In the genomic region with DNA sequence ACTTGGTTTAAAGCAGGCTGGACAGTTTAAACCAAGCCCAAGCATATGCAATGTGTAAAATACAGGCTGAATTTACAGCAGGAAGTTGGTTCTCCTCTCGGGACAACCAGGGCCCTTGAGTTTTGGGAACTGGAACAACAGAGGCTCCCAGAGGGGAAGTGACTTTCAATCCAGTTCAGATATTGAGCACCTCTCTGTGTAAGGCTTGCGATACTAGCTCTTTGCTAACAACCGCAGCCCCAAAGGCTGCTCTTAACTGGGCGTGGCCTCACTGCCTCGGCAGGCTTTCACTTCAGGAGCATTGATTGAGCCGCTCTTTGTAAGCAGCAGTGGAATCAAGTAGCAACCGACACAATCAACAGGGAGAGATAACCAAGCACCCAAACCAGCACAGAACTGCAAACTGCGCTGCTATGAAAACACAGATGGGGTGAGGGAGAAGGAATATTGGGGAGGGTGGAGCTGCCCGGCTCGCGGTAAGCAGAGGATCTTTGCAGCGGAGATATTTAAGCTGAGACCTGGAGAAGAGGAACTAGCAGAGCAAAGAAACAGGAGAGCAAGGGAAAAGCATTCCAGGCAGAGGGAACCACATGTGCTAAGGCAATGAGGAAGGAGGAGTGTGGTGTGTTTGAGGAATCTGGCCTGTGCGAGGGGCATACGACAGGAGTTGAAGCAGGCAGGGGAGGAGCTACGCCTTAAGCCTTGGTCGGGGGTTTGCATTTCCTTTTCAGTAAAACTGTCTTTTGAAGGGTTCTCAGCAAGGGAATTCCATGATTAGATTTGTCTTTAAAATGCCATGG, we compare ENCODE assay signal across 8 cellular contexts. TPM values are rescaled to one million over a fixed set of nuclear protein-coding genes. Genes with fewer than 3 reads are reported as not detected.
DNase-seq lines count a peak whose midpoint lies in the region; ATAC-seq and TF ChIP-seq lines count a peak whose summit lies in the region.

No MANE protein-coding gene starts in this region.

- H3K4me1 Mint-ChIP-seq in HFFc6 (ENCODE audit: low read depth): peaks cover 9% of the 10 kb centered on the region

- no peaks in the 10 kb centered on the region for H3K27me3 Mint-ChIP-seq in HFFc6 (ENCODE audit: insufficient read depth)

- no peak overlapping the region for H3K27ac Mint-ChIP-seq in HFFc6

- no peaks in the 10 kb centered on the region for H3K36me3 Mint-ChIP-seq in HFFc6 (ENCODE audit: low read depth)

- DNase-seq in GM13977 (ENCODE audit: low spot score) (peak; percentile 64), HFFc6 (peak; percentile 25), NCI-H128 (lab: John Stamatoyannopoulos, UW; ENCODE audit: unreplicated experiment) (peak; percentile 72), WERI-Rb-1 (peak; percentile 74), coronary artery (ENCODE audit: low spot score) (no peak), lower lobe of right lung (peak; percentile 80), ACHN (no peak)
- DNase-seq in stimulated activated CD8-positive, alpha-beta memory T cell treated with anti-CD3 and anti-CD28 coated beads, Interleukin-15, amount 100 ng/mL, for 48 hours (ENCODE audit: low read depth in 2 of 2): peak; percentile 42 to 51

- H3K9me3 Mint-ChIP-seq in HFFc6: no peaks in the 10 kb centered on the region

- H3K27me3 ChIP-seq in WERI-Rb-1 (ENCODE audit: insufficient read depth, low read depth, severe bottlenecking) (no peaks in the 10 kb centered on the region), lower lobe of right lung (ENCODE audit: low read depth) (no peaks in the 10 kb centered on the region)

- intact Hi-C loops in lower lobe of right lung (cut with DNase I): no loop called here

- no peak overlapping the region for H3K4me3 Mint-ChIP-seq in HFFc6

- peak; percentile 89 to 93 for ATAC-seq in lower lobe of right lung

- in situ Hi-C loops in GM13977 (cut with MboI; ENCODE audit: low pct_unique_long_range_greater_than_20kb, low sequenced_read_pairs, unreplicated experiment): no loop called here
- in situ Hi-C loops in ACHN (cut with HindIII; ENCODE audit: low pct_ligation_motif_present, low pct_unique_long_range_greater_than_20kb, low sequenced_read_pairs): no loop called here

- H3K4me3 ChIP-seq in WERI-Rb-1 (ENCODE audit: low read depth, low read length) (peak overlapping the region; percentile 57), coronary artery (peak overlapping the region; percentile 72), lower lobe of right lung (peak overlapping the region; percentile 57)

- H3K4me1 ChIP-seq in lower lobe of right lung: peaks cover 31% of the 10 kb centered on the region

- no peaks in the 10 kb centered on the region for H3K36me3 ChIP-seq in WERI-Rb-1
- no peaks in the 10 kb centered on the region for H3K36me3 ChIP-seq in lower lobe of right lung

- no peak for TF ChIP-seq CTCF in GM13977 (IDR thresholded peaks at IDR 0.05; ENCODE audit: extremely low read depth, insufficient read depth, missing control alignments)
- no peak for TF ChIP-seq CTCF in HFFc6 (IDR thresholded peaks at IDR 0.05)
- TF ChIP-seq CTCF in WERI-Rb-1 (IDR thresholded peaks at IDR 0.05; ENCODE audit: low read depth, low read length): no peak
- no peak for TF ChIP-seq CTCF in coronary artery (IDR thresholded peaks at IDR 0.05)
- no peak for TF ChIP-seq CTCF in lower lobe of right lung (IDR thresholded peaks at IDR 0.05)

- H3K9me3 ChIP-seq in WERI-Rb-1 (ENCODE audit: severe bottlenecking): no peaks in the 10 kb centered on the region
- H3K9me3 ChIP-seq in lower lobe of right lung: no peaks in the 10 kb centered on the region

- H3K27ac ChIP-seq in WERI-Rb-1 (peak overlapping the region; percentile 82), coronary artery (peak overlapping the region; percentile 18 to 45), lower lobe of right lung (peak overlapping the region; percentile 84)

RNA-seq across cellular contexts. Expression of gene YY1, which starts 17.3 kb away (rescaled TPM):
- total RNA-seq in HFFc6 (2021; fragmentation: NEBNext Ultra II Directional; extraction: Animal tissue kit (Norgen Biotek cat#: 25700)): 10 to 100 TPM; 57.0 to 70.8 (median 68.1) TPM
- total RNA-seq in lower lobe of right lung: 74.8 TPM

Comparison
In these comparisons a context has a peak if more than half of its experiments do, and no peak if none do; other contexts are left out.
1. DNase-seq: peak in GM13977 (single experiment), HFFc6 (single experiment), NCI-H128 (single experiment), WERI-Rb-1 (single experiment), lower lobe of right lung (single experiment) and stimulated activated CD8-positive, alpha-beta memory T cell treated with anti-CD3 and anti-CD28 coated beads, Interleukin-15, amount 100 ng/mL, for 48 hours (2 of 2); none in coronary artery (single experiment) and ACHN (single experiment).
2. H3K27ac ChIP-seq: peak in every context shown above with its lines; median percentile 84 in lower lobe of right lung; 82 in WERI-Rb-1; 32 in coronary artery.
3. Peak in every context shown above with its lines, with median percentiles within 50 percentile points of each other: H3K4me3 ChIP-seq.